Comparison of ENCODE assay signal across 26 cellular contexts in the genomic region with DNA sequence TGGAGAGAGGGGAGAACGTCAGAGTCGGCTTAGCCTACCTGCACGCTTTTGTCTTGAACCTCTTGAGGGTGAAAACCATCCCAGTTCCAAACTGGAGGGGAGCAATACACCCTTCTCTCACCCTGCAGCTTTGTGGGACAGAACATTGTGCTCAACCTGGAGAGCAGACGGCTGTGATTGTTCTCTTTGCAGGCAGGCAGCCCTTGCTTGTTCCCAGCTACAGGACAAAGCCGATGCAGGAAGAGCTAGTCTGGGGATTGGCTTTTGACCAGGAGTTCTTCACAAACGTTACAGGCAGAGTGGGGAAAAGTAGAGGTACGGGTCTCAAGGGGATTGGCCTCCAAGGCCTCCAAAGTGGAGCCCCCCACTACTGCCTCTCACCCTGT. TPM values are rescaled to one million over a fixed set of nuclear protein-coding genes. Genes with fewer than 3 reads are reported as not detected.
DNase-seq lines count a peak whose midpoint lies in the region; ATAC-seq and TF ChIP-seq lines count a peak whose summit lies in the region.
"Had no signal": no experiment of that assay in that cellular context is flagged by ENCODE, and none has a peak within 500 bp of the region (broad histone marks: within the 10 kb centered on the region; RNA-seq: fewer than 3 reads in every experiment).

No MANE protein-coding gene starts in this region.

- H3K9me3 ChIP-seq in esophagus muscularis mucosa = no peaks in the 10 kb centered on the region
- H3K9me3 ChIP-seq: Caco-2, SJCRH30 had no signal

- POLR2A ChIA-PET in activated CD8-positive, alpha-beta T cell treated with anti-CD3 and anti-CD28 coated beads, Interleukin-2, amount 10 ng/mL, durations not matched to agents 7 days and 5 days (lab: Charles Lee) = interaction anchor here (0.6 kb wide), 1 partner anchor 1410 kb away, joined by 3 read pairs; no protein-coding TSS in a partner anchor

- TF ChIP-seq CTCF in dorsolateral prefrontal cortex (IDR thresholded peaks at IDR 0.05 in 54 of 56, conservative IDR thresholded peaks at IDR 0.05 in 2 of 56; ENCODE audit: low read depth in 1 of 56, partially characterized antibody in 56 of 56) (no peak), esophagus muscularis mucosa (IDR thresholded peaks at IDR 0.05) (no peak), nephron progenitor cell (IDR thresholded peaks at IDR 0.05) (no peak)

- peak; percentile 34 for ATAC-seq in left ventricle myocardium superior
- no peak for ATAC-seq in activated CD8-positive, alpha-beta T cell treated with anti-CD3 and anti-CD28 coated beads, Interleukin-2, amount 10 ng/mL, durations not matched to agents 7 days and 5 days
- ATAC-seq: CD8-positive, alpha-beta T cell; GM12878; HCT116 had no signal

- H3K4me1 ChIP-seq in esophagus muscularis mucosa = peaks cover 0 to 17% (median 4%) of the 10 kb centered on the region in 4 donors

- peaks cover 16% of the 10 kb centered on the region for H3K4me1 Mint-ChIP-seq in activated CD8-positive, alpha-beta T cell treated with anti-CD3 and anti-CD28 coated beads, Interleukin-2, amount 10 ng/mL, durations not matched to agents 7 days and 5 days (ENCODE audit: low read depth)
- peaks cover 19% of the 10 kb centered on the region for H3K4me1 Mint-ChIP-seq in nephron progenitor cell

- H3K36me3 ChIP-seq in esophagus muscularis mucosa = no peaks in the 10 kb centered on the region
- H3K36me3 ChIP-seq: SJCRH30 had no signal

- intact Hi-C loops in dorsolateral prefrontal cortex (cut with DNase I) = no loop called here
- intact Hi-C loops in left ventricle myocardium superior (cut with micrococcal nuclease) = no loop called here
- intact Hi-C loops in esophagus muscularis mucosa (cut with DNase I) = no loop called here

- CTCF ChIA-PET in activated CD8-positive, alpha-beta T cell treated with anti-CD3 and anti-CD28 coated beads, Interleukin-2, amount 10 ng/mL, durations not matched to agents 7 days and 5 days (lab: Charles Lee) = interaction anchor here (1.5 to 10.4 kb wide), 5 partner anchors 12 to 152 kb away, joined by 6 to 66 read pairs (median 10); no protein-coding TSS in a partner anchor

- no peaks in the 10 kb centered on the region for H3K27me3 ChIP-seq in dorsolateral prefrontal cortex
- H3K27me3 ChIP-seq in esophagus muscularis mucosa = no peaks in the 10 kb centered on the region
- H3K27me3 ChIP-seq: SJCRH30 had no signal

- H3K27ac ChIP-seq in dorsolateral prefrontal cortex (peak overlapping the region in 34 of 59 donors; percentile 3 to 70 (median 42)), esophagus muscularis mucosa (replicated peaks in 1 of 4) (no peak overlapping the region)
- H3K27ac ChIP-seq: 22Rv1, C4-2B, SJCRH30 had no signal

- H3K27me3 Mint-ChIP-seq in activated CD8-positive, alpha-beta T cell treated with anti-CD3 and anti-CD28 coated beads, Interleukin-2, amount 10 ng/mL, durations not matched to agents 7 days and 5 days (ENCODE audit: low read depth) = peaks cover 6% of the 10 kb centered on the region
- H3K27me3 Mint-ChIP-seq in nephron progenitor cell (ENCODE audit: low read depth, poor library complexity) = peaks cover 18% of the 10 kb centered on the region

- no peak for TF ChIP-seq EP300 in esophagus muscularis mucosa (IDR thresholded peaks at IDR 0.05)

- WGBS in esophagus muscularis mucosa = 85% methylated on average over 6 of the region's 7 CpGs

- no peaks in the 10 kb centered on the region for H3K36me3 Mint-ChIP-seq in activated CD8-positive, alpha-beta T cell treated with anti-CD3 and anti-CD28 coated beads, Interleukin-2, amount 10 ng/mL, durations not matched to agents 7 days and 5 days (ENCODE audit: low read depth)
- H3K36me3 Mint-ChIP-seq in nephron progenitor cell (ENCODE audit: low read depth) = no peaks in the 10 kb centered on the region
- H3K36me3 Mint-ChIP-seq: CD8-positive, alpha-beta T cell had no signal

- H3K9me3 Mint-ChIP-seq in activated CD8-positive, alpha-beta T cell treated with anti-CD3 and anti-CD28 coated beads, Interleukin-2, amount 10 ng/mL, durations not matched to agents 7 days and 5 days (ENCODE audit: insufficient read depth) = no peaks in the 10 kb centered on the region
- H3K9me3 Mint-ChIP-seq in nephron progenitor cell = no peaks in the 10 kb centered on the region
- H3K9me3 Mint-ChIP-seq: CD8-positive, alpha-beta T cell had no signal

- TF ChIP-seq POLR2A in esophagus muscularis mucosa (IDR thresholded peaks at IDR 0.05; ENCODE audit: low read depth) = no peak

- peak; percentile 15 for DNase-seq in NCI-H345 (lab: John Stamatoyannopoulos, UW)
- DNase-seq in NCI-H345 treated with DMSO at 0.1 percent for 48 hours (lab: John Stamatoyannopoulos, UW; ENCODE audit: unreplicated experiment) = no peak
- peak; percentile 10 for DNase-seq in NCI-H2107 (lab: John Stamatoyannopoulos, UW)
- DNase-seq in dorsolateral prefrontal cortex = no peak
- DNase-seq in left ventricle myocardium superior = no peak
- no peak for DNase-seq in esophagus muscularis mucosa (ENCODE audit: extremely low spot score)
- no peak for DNase-seq in activated CD8-positive, alpha-beta T cell treated with anti-CD3 and anti-CD28 coated beads, Interleukin-2, amount 10 ng/mL, durations not matched to agents 7 days and 5 days
- no peak for DNase-seq in nephron progenitor cell
- DNase-seq: Caco-2; CD8-positive, alpha-beta T cell; GDM1; NCI-H1048; NCI-H1417; NCI-H1694; NCI-H2029 treated with DMSO at 0.1 percent for 48 hours; NCI-H2171; NCI-H226; NCI-H524; NCI-H774; SJCRH30 had no signal

- H3K4me3 Mint-ChIP-seq in activated CD8-positive, alpha-beta T cell treated with anti-CD3 and anti-CD28 coated beads, Interleukin-2, amount 10 ng/mL, durations not matched to agents 7 days and 5 days = no peak overlapping the region
- no peak overlapping the region for H3K4me3 Mint-ChIP-seq in nephron progenitor cell
- H3K4me3 Mint-ChIP-seq: B cell; CD8-positive, alpha-beta T cell had no signal

- no peak overlapping the region for H3K27ac Mint-ChIP-seq in activated CD8-positive, alpha-beta T cell treated with anti-CD3 and anti-CD28 coated beads, Interleukin-2, amount 10 ng/mL, durations not matched to agents 7 days and 5 days
- H3K27ac Mint-ChIP-seq in nephron progenitor cell = no peak overlapping the region
- H3K27ac Mint-ChIP-seq: B cell; CD8-positive, alpha-beta T cell had no signal

- no peak overlapping the region for H3K4me3 ChIP-seq in dorsolateral prefrontal cortex
- H3K4me3 ChIP-seq in esophagus muscularis mucosa = no peak overlapping the region
- H3K4me3 ChIP-seq: GM12878, SJCRH30 had no signal

RNA-seq across cellular contexts. Expression of gene ARHGAP26, which starts 33.9 kb away (rescaled TPM):
- 100 to 1,000 TPM in 119 of 120 experiments, 10 to 100 TPM in 1; 84.5 to 257 (median 180) TPM for total RNA-seq in dorsolateral prefrontal cortex
- total RNA-seq in left ventricle myocardium superior = 34.9 TPM
- total RNA-seq in esophagus muscularis mucosa = 10 to 100 TPM; 22.3 to 40.7 (median 28.2) TPM
- 10 to 100 TPM; 25.4 to 30.3 TPM for total RNA-seq in activated CD8-positive, alpha-beta T cell treated with anti-CD3 and anti-CD28 coated beads, Interleukin-2, amount 10 ng/mL, durations not matched to agents 7 days and 5 days

RNA-seq across cellular contexts. Expression of gene FGF1, which starts 50.4 kb away (rescaled TPM):
- total RNA-seq in dorsolateral prefrontal cortex (100 to 1,000 TPM in 85 of 120 experiments, 10 to 100 TPM in 35; 39.6 to 342 (median 131) TPM), left ventricle myocardium superior (43.6 TPM), esophagus muscularis mucosa (1 to 10 TPM; 1.7 to 4.0 (median 2.9) TPM)
- total RNA-seq in activated CD8-positive, alpha-beta T cell treated with anti-CD3 and anti-CD28 coated beads, Interleukin-2, amount 10 ng/mL, durations not matched to agents 7 days and 5 days = not detected
- total RNA-seq: B cell; Caco-2; CD8-positive, alpha-beta T cell; GM12878; HT-29; SJCRH30 had no signal

Comparison
In these comparisons a context has a peak if more than half of its experiments do, and no peak if none do; other contexts are left out.
1. DNase-seq: peak in NCI-H345 (single experiment) and NCI-H2107 (single experiment); none in NCI-H345 treated with DMSO at 0.1 percent for 48 hours (single experiment), dorsolateral prefrontal cortex (0 of 10), left ventricle myocardium superior (single experiment), esophagus muscularis mucosa (single experiment), activated CD8-positive, alpha-beta T cell treated with anti-CD3 and anti-CD28 coated beads, Interleukin-2, amount 10 ng/mL, durations not matched to agents 7 days and 5 days (single experiment) and nephron progenitor cell (single experiment).
2. H3K27ac ChIP-seq: peak in dorsolateral prefrontal cortex (34 of 59); none in esophagus muscularis mucosa (0 of 4).